Comparison of ENCODE assay signal across 8 cellular contexts in genomic region chr12:117100251-117100650, GRCh38. TPM values are rescaled to one million over a fixed set of nuclear protein-coding genes. Genes with fewer than 3 reads are reported as not detected.
DNase-seq lines count a peak whose midpoint lies in the region; ATAC-seq and TF ChIP-seq lines count a peak whose summit lies in the region.

No MANE protein-coding gene starts in this region.

- no peaks in the 10 kb centered on the region for H3K9me3 ChIP-seq in A673 (ENCODE audit: low read depth, low read length, poor library complexity, severe bottlenecking)
- no peaks in the 10 kb centered on the region for H3K9me3 ChIP-seq in DND-41 (ENCODE audit: insufficient read depth, low read length, severe bottlenecking)
- no peaks in the 10 kb centered on the region for H3K9me3 ChIP-seq in T-helper 17 cell (ENCODE audit: control insufficient read depth, low read length, poor library complexity, severe bottlenecking)
- H3K9me3 ChIP-seq in tibial nerve, result no peaks in the 10 kb centered on the region

- H3K4me2 ChIP-seq in DND-41 (ENCODE audit: insufficient read depth, low read length), result no peak overlapping the region

- H3K27me3 Mint-ChIP-seq in T-helper 17 cell, result peaks cover 18% of the 10 kb centered on the region

- H3K27ac ChIP-seq in A673 (ENCODE audit: low read depth, low read length, poor library complexity, severe bottlenecking) (no peak overlapping the region), DND-41 (ENCODE audit: low read length) (no peak overlapping the region), tibial nerve (no peak overlapping the region)

- H4K20me1 ChIP-seq in DND-41 (ENCODE audit: insufficient read depth, low read length), result peaks cover 17% of the 10 kb centered on the region; the same call in 1 of the 2 replicates

- CTCF ChIA-PET in A673 (lab: Charles Lee), result no interaction called here

- WGBS in tibial nerve, 2 donors, result 33 to 37% methylated on average over 5 of the region's 5 CpGs

- intact Hi-C loops in A673 (cut with micrococcal nuclease; ENCODE audit: unreplicated experiment) (no loop called here), left ventricle myocardium superior (cut with micrococcal nuclease) (no loop called here)

- no peaks in the 10 kb centered on the region for H3K36me3 Mint-ChIP-seq in T-helper 17 cell (ENCODE audit: low read depth)

- peak overlapping the region; percentile 80 for H3K27ac Mint-ChIP-seq in T-helper 17 cell

- DNase-seq in A673 (ENCODE audit: low spot score) (no peak), DND-41 (no peak), T-helper 17 cell (no peak), left ventricle myocardium superior (no peak), NOMO-1 (lab: John Stamatoyannopoulos, UW; ENCODE audit: unreplicated experiment in 2 of 2) (no peak), tibial nerve (ENCODE audit: low spot score in 2 of 2) (no peak), hypothalamus (lab: John Stamatoyannopoulos, UW) (no peak)

- ATAC-seq in DND-41 (ENCODE audit: insufficient read depth, low read depth) (no peak), T-helper 17 cell (no peak), left ventricle myocardium superior (peak; percentile 31), HG03097 (IDR thresholded peaks at IDR 0.05; ENCODE audit: low FRiP score, unreplicated experiment) (no peak)

- peak overlapping the region; percentile 88 for H3K4me3 Mint-ChIP-seq in T-helper 17 cell

- H3K9ac ChIP-seq in DND-41 (ENCODE audit: low read depth, low read length), result no peak overlapping the region

- POLR2A ChIA-PET in A673 (lab: Charles Lee; ENCODE audit: low non-redundant PET), result no interaction called here

- TF ChIP-seq CTCF in A673 (conservative IDR thresholded peaks at IDR 0.05; ENCODE audit: low read depth, low read length), result 0 out of 2 replicates have a peak, but pooled peaks have one; percentile 16
- peak; percentile 14 for TF ChIP-seq CTCF in DND-41 (IDR thresholded peaks at IDR 0.05; ENCODE audit: borderline replicate concordance, extremely low read depth, low read length, poor library complexity, severe bottlenecking)
- no peak for TF ChIP-seq CTCF in tibial nerve (IDR thresholded peaks at IDR 0.05)

- H3K4me1 ChIP-seq in A673 (ENCODE audit: insufficient read depth, low read length, poor library complexity, severe bottlenecking) (peaks cover 10% of the 10 kb centered on the region), DND-41 (ENCODE audit: insufficient read depth, low read length) (peaks cover 37% of the 10 kb centered on the region), tibial nerve (peaks cover 0 to 26% (median 11%) of the 10 kb centered on the region in 4 donors)

- no peak overlapping the region for H2AFZ ChIP-seq in DND-41 (ENCODE audit: low read depth, low read length)

- H3K27me3 ChIP-seq in A673 (replicated peaks; ENCODE audit: insufficient read depth, low read depth, low read length, poor library complexity) (peaks cover 66% of the 10 kb centered on the region), DND-41 (ENCODE audit: insufficient read depth, low read length, poor library complexity) (no peaks in the 10 kb centered on the region), tibial nerve (peaks cover 0 to 65% of the 10 kb centered on the region in 2 donors)

- no peak for TF ChIP-seq POLR2A in tibial nerve (IDR thresholded peaks at IDR 0.05)

- H3K36me3 ChIP-seq in A673 (ENCODE audit: insufficient read depth, low read length, poor library complexity, severe bottlenecking) (no peaks in the 10 kb centered on the region), DND-41 (ENCODE audit: insufficient read depth, low read length) (peaks cover 6% of the 10 kb centered on the region; the same call in 1 of the 2 replicates), tibial nerve (no peaks in the 10 kb centered on the region)

- no peak for TF ChIP-seq EP300 in tibial nerve (IDR thresholded peaks at IDR 0.05)

- H3K4me3 ChIP-seq in A673 (ENCODE audit: low read depth, low read length, poor library complexity, severe bottlenecking) (no peak overlapping the region), DND-41 (ENCODE audit: low read depth in 1 of 2, low read length in 2 of 2) (no peak overlapping the region), tibial nerve (no peak overlapping the region)

- BruUV-seq in A673 (replicated peaks; lab: Mats Ljungman, UMichigan), result no TSS peak

- peaks cover 14% of the 10 kb centered on the region for H3K4me1 Mint-ChIP-seq in T-helper 17 cell

- H3K79me2 ChIP-seq in DND-41 (ENCODE audit: insufficient read depth, low read length), result peaks cover 39% of the 10 kb centered on the region

RNA-seq across cellular contexts. Expression of gene TESC, which starts 1.0 kb away (rescaled TPM):
- not detected in 2 replicates for total RNA-seq in A673 (2021)
- 10 to 100 TPM in 1 of 2 donors, 1 to 10 TPM in 1; 9.2 to 11.4 TPM for total RNA-seq in T-helper 17 cell
- total RNA-seq in left ventricle myocardium superior, result 115 TPM
- total RNA-seq in tibial nerve, result 10 to 100 TPM in 1 of 4 donors, 1 to 10 TPM in 3; 2.9 to 10.2 (median 7.1) TPM

Comparison
In these comparisons a context has a peak if more than half of its experiments do, and no peak if none do; other contexts are left out.
1. CTCF ChIP-seq: peak in A673 (single experiment) and DND-41 (single experiment); none in tibial nerve (0 of 5).